ENCODE assay signal across 8 cellular contexts in the genomic region with DNA sequence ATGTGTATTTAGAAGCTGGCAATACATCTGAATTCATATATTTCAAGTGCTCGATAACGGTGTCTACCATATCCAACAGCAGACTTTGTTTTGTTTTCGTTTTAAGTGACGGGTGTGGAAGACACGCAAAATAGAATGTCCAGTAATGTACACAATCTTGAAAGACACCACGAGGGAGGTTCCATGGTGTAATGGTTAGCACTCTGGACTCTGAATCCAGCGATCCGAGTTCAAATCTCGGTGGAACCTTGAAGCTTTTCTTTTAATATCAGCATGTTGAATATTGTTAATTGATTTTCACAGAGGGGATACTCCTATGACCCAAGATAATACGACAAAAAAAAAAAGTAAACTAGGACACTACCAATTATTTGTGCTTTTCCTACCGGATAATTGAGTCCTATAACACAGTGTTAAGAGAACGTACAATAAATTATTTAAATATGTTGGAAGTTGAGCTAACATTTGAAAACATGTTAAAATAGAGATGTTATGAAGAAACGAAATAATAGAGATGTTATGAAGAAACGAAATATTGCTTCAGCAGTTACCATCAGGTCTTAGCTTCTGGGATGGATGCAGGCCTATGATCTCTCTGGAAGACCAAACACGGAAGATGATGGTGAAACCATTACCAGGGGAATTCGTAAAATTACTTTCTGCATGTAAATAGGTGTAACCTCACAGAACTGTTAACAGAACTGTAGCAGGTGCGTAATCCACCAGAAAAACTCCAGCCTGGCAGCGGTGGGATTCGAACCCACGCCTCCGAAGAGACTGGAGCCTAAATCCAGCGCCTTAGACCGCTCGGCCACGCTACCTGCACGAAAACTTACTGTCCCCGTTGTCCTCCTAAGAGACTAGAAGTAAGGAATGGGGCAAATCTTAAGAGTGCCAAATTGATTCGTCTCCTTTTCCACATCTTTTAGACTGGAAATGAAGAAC. TPM values are rescaled to one million over a fixed set of nuclear protein-coding genes. Genes with fewer than 3 reads are reported as not detected.
DNase-seq lines count a peak whose midpoint lies in the region; ATAC-seq and TF ChIP-seq lines count a peak whose summit lies in the region.

No MANE protein-coding gene starts in this region.

- POLR2A ChIA-PET in RWPE1 (lab: Yijun Ruan, JAX; ENCODE audit: low non-redundant PET): no interaction called here

- peak; percentile 71 for DNase-seq in BE2C
- DNase-seq in LNCaP clone FGC (ENCODE audit: low read depth): peak; percentile 88
- no peak for DNase-seq in RWPE1 (ENCODE audit: low spot score)
- DNase-seq in activated effector memory CD4-positive, alpha-beta T cell treated with anti-CD3 and anti-CD28 coated beads, Interleukin-2, amount 50 U/mL, for 16 hours: peak; percentile 92
- DNase-seq in foreskin keratinocyte: peak; percentile 87 to 93
- peak; percentile 80 for DNase-seq in non-pigmented ciliary epithelial cell (ENCODE audit: low read depth)
- peak in 44 of 49 donors; percentile 20 to 85 (median 63) for DNase-seq in substantia nigra (lab: John Stamatoyannopoulos, UW)

- TF ChIP-seq CTCF in BE2C (IDR thresholded peaks at IDR 0.05; ENCODE audit: low read depth, low read length) (no peak), LNCaP clone FGC (IDR thresholded peaks at IDR 0.05; ENCODE audit: control insufficient read depth, extremely low read depth, insufficient read depth) (no peak), RWPE1 (conservative IDR thresholded peaks at IDR 0.05; ENCODE audit: low read depth) (no peak), foreskin keratinocyte (conservative IDR thresholded peaks at IDR 0.05) (no peak)

- ATAC-seq in GM19455 (IDR thresholded peaks at IDR 0.05; ENCODE audit: unreplicated experiment) (peak; percentile 38), foreskin keratinocyte (peak; percentile 57)

- H3K27ac ChIP-seq in RWPE1 (peak overlapping the region; percentile 90), foreskin keratinocyte (peak overlapping the region; percentile 12), substantia nigra (ENCODE audit: low read depth, low read length, poor library complexity, severe bottlenecking) (peak overlapping the region; percentile 68)

- H3K4me3 ChIP-seq in BE2C (ENCODE audit: low read depth, low read length): peak overlapping the region; percentile 78
- H3K4me3 ChIP-seq in LNCaP clone FGC (ENCODE audit: low read depth, low read length): peak overlapping the region; percentile 58

- CTCF ChIA-PET in RWPE1 (lab: Yijun Ruan, JAX): interaction anchor here (0.7 to 5.0 kb wide), 16 partner anchors 10 to 432 kb away, joined by 3 to 48 read pairs (median 4); a partner anchor contains a TSS

- H3K36me3 ChIP-seq in BE2C: no peaks in the 10 kb centered on the region

- peaks cover 24% of the 10 kb centered on the region for H3K27me3 ChIP-seq in BE2C
- H3K27me3 ChIP-seq in foreskin keratinocyte: peaks cover 11% of the 10 kb centered on the region

- H3K4me1 ChIP-seq in BE2C (no peaks in the 10 kb centered on the region), foreskin keratinocyte (peaks cover 3% of the 10 kb centered on the region)

- no peaks in the 10 kb centered on the region for H3K9me3 ChIP-seq in BE2C

RNA-seq across cellular contexts. Expression of a gene that starts 1.5 kb away (rescaled TPM):
- not detected for polyA plus RNA-seq in BE2C (2012; ENCODE audit: insufficient read depth, insufficient read length, low read depth)
- total RNA-seq in foreskin keratinocyte: 2.4 and 4.7 TPM in 2 replicates
- 4.0 and 8.4 TPM in 2 replicates for polyA plus RNA-seq in foreskin keratinocyte

RNA-seq across cellular contexts. Expression of a gene that starts 4.1 kb away (rescaled TPM):
- polyA plus RNA-seq in BE2C (2012; ENCODE audit: insufficient read depth, insufficient read length, low read depth): 4.2 TPM
- total RNA-seq in foreskin keratinocyte: 1.0 and 1.1 TPM in 2 replicates
- polyA plus RNA-seq in foreskin keratinocyte: 2.6 and 2.8 TPM in 2 replicates

RNA-seq across cellular contexts. Expression of a gene that starts 32.3 kb away (rescaled TPM):
- polyA plus RNA-seq in BE2C (2012; ENCODE audit: insufficient read depth, insufficient read length, low read depth): 1.0 TPM
- 0.25 and 0.31 TPM in 2 replicates for total RNA-seq in foreskin keratinocyte
- 0.30 and 0.43 TPM in 2 replicates for polyA plus RNA-seq in foreskin keratinocyte

RNA-seq across cellular contexts. Expression of a gene that starts 32.4 kb away (rescaled TPM):
- 44.7 TPM for polyA plus RNA-seq in BE2C (2012; ENCODE audit: insufficient read depth, insufficient read length, low read depth)
- total RNA-seq in foreskin keratinocyte: 25.8 and 28.2 TPM in 2 replicates
- 15.2 and 19.9 TPM in 2 replicates for polyA plus RNA-seq in foreskin keratinocyte

RNA-seq across cellular contexts. Expression of a gene that starts 42.9 kb away (rescaled TPM):
- 31.2 TPM for polyA plus RNA-seq in BE2C (2012; ENCODE audit: insufficient read depth, insufficient read length, low read depth)
- total RNA-seq in foreskin keratinocyte: 5.5 and 6.9 TPM in 2 replicates
- 15.2 and 17.7 TPM in 2 replicates for polyA plus RNA-seq in foreskin keratinocyte

Comparison
In these comparisons a context has a peak if more than half of its experiments do, and no peak if none do; other contexts are left out.
1. H3K27ac ChIP-seq: peak in every context shown above with its lines; median percentile 90 in RWPE1; 68 in substantia nigra; 12 in foreskin keratinocyte.